12 cellular contexts compared by ENCODE assay signal in genomic region chr9:115369322-115369957, GRCh38.
DNase-seq lines count a peak whose midpoint lies in the region; ATAC-seq and TF ChIP-seq lines count a peak whose summit lies in the region.
"Had no signal": no experiment of that assay in that cellular context is flagged by ENCODE, and none has a peak within 500 bp of the region (broad histone marks: within the 10 kb centered on the region; RNA-seq: fewer than 3 reads in every experiment).

No MANE protein-coding gene starts in this region.

- H3K27ac ChIP-seq in GM23248 (no peak overlapping the region), esophagus squamous epithelium (peak overlapping the region in 3 of 4 donors; percentile 33 to 57 (median 57)), spleen (peak overlapping the region in 2 of 8 donors; percentile 32 to 39)
- H3K27ac ChIP-seq: KMS-11, WERI-Rb-1 had no signal

- H3K4me1 ChIP-seq in GM23248 (ENCODE audit: insufficient read depth) (peaks cover 42% of the 10 kb centered on the region), esophagus squamous epithelium (peaks cover 0 to 32% (median 22%) of the 10 kb centered on the region in 3 donors), spleen (peaks cover 0 to 7% (median 2%) of the 10 kb centered on the region in 6 donors)

- H3K4me3 ChIP-seq in GM23248: no peak overlapping the region
- no peak overlapping the region for H3K4me3 ChIP-seq in esophagus squamous epithelium
- H3K4me3 ChIP-seq in spleen: no peak overlapping the region

- H2AFZ ChIP-seq in GM23248: no peak overlapping the region

- in situ Hi-C loops in GM23248 (cut with MboI): no loop called here

- no peak overlapping the region for H3K9ac ChIP-seq in GM23248
- H3K9ac ChIP-seq: KMS-11 had no signal

- peak; percentile 58 for DNase-seq in GM23248
- DNase-seq in OCI-M1 (lab: John Stamatoyannopoulos, UW): peak; percentile 9
- no peak for DNase-seq in esophagus squamous epithelium (lab: John Stamatoyannopoulos, UW)
- DNase-seq in pons (ENCODE audit: low spot score): peak; percentile 28
- DNase-seq in iPS-NIHi7 (ENCODE audit: extremely low spot score): no peak
- DNase-seq in COLO829 (ENCODE audit: low spot score): no peak
- no peak for DNase-seq in spleen
- DNase-seq: activated gamma-delta T cell treated with Interleukin-2 at 50 U/mL for 16 hours; stimulated activated CD4-positive, alpha-beta T cell treated with anti-CD3 and anti-CD28 coated beads, Interleukin-15, amount 100 ng/mL, for 24 hours; WERI-Rb-1 had no signal

- no peaks in the 10 kb centered on the region for H4K20me1 ChIP-seq in GM23248 (ENCODE audit: insufficient read depth)

- H3K27me3 ChIP-seq in GM23248 (replicated peaks; ENCODE audit: insufficient read depth) (no peaks in the 10 kb centered on the region), esophagus squamous epithelium (no peaks in the 10 kb centered on the region), spleen (replicated peaks in 1 of 7) (no peaks in the 10 kb centered on the region)

- H3K9me3 ChIP-seq in GM23248 (ENCODE audit: low read depth) (no peaks in the 10 kb centered on the region), esophagus squamous epithelium (no peaks in the 10 kb centered on the region), spleen (peaks cover 0 to 7% (median 0%) of the 10 kb centered on the region in 8 donors)

- no peak for ATAC-seq in GM19463 (IDR thresholded peaks at IDR 0.05; ENCODE audit: unreplicated experiment)

- TF ChIP-seq POLR2A in esophagus squamous epithelium (IDR thresholded peaks at IDR 0.05): no peak
- TF ChIP-seq POLR2A in spleen (IDR thresholded peaks at IDR 0.05): no peak

- TF ChIP-seq CTCF in esophagus squamous epithelium (IDR thresholded peaks at IDR 0.05) (no peak), spleen (IDR thresholded peaks at IDR 0.05 in 8 of 11, conservative IDR thresholded peaks at IDR 0.05 in 3 of 11) (no peak)

- no peaks in the 10 kb centered on the region for H3K9me2 ChIP-seq in GM23248 (ENCODE audit: insufficient read depth)

- H3K4me2 ChIP-seq in GM23248 (ENCODE audit: unreplicated experiment): no peak overlapping the region
- H3K4me2 ChIP-seq: KMS-11 had no signal

- WGBS in GM23248 (ENCODE audit: low coverage in 1 of 2, low lambda C conversion rate in 2 of 2, missing lambda C conversion rate in 2 of 2), 2 experiments: 30 to 33% methylated on average over 5 of the region's 5 CpGs
- WGBS in esophagus squamous epithelium, 2 donors: 21 to 24% methylated on average over 5 of the region's 5 CpGs
- 56 to 81% (median 69%) methylated on average over 5 of the region's 5 CpGs for WGBS in spleen, 5 donors

- no peaks in the 10 kb centered on the region for H3K79me2 ChIP-seq in GM23248 (ENCODE audit: insufficient read depth)

- H3F3A ChIP-seq in GM23248 (ENCODE audit: insufficient read depth): peaks cover 47% of the 10 kb centered on the region

- no peaks in the 10 kb centered on the region for H3K36me3 ChIP-seq in GM23248 (ENCODE audit: low read depth)
- H3K36me3 ChIP-seq in esophagus squamous epithelium: no peaks in the 10 kb centered on the region
- no peaks in the 10 kb centered on the region for H3K36me3 ChIP-seq in spleen
- H3K36me3 ChIP-seq: WERI-Rb-1 had no signal

- intact Hi-C loops in esophagus squamous epithelium (cut with DNase I) (no loop called here), spleen (cut with DNase I; ENCODE audit: low total_unique reads) (no loop called here)

Comparison
In these comparisons a context has a peak if more than half of its experiments do, and no peak if none do; other contexts are left out.
1. DNase-seq: peak in GM23248 (single experiment), OCI-M1 (single experiment) and pons (single experiment); none in esophagus squamous epithelium (single experiment), iPS-NIHi7 (single experiment), COLO829 (single experiment) and spleen (single experiment).